In genomic region chr14:55130194-55130550, GRCh38 we compare ENCODE assay signal across 8 cellular contexts. TPM values are rescaled to one million over a fixed set of nuclear protein-coding genes. Genes with fewer than 3 reads are reported as not detected.
DNase-seq lines count a peak whose midpoint lies in the region; ATAC-seq and TF ChIP-seq lines count a peak whose summit lies in the region.

No MANE protein-coding gene starts in this region.

- intact Hi-C loops in sciatic nerve (cut with DNase I) = no loop called here

- peaks cover 38% of the 10 kb centered on the region for H3K4me1 ChIP-seq in RWPE2 (ENCODE audit: insufficient read depth, poor library complexity, severe bottlenecking)

- H3K9me3 ChIP-seq in RWPE2 (ENCODE audit: severe bottlenecking) = no peaks in the 10 kb centered on the region

- ATAC-seq in RWPE2 (ENCODE audit: low read depth) = peak; percentile 50
- peak; percentile 14 for ATAC-seq in sciatic nerve
- ATAC-seq in GM21737 (IDR thresholded peaks at IDR 0.05; ENCODE audit: unreplicated experiment) = no peak

- no peaks in the 10 kb centered on the region for H3K27me3 ChIP-seq in RWPE2 (ENCODE audit: insufficient read depth, poor library complexity, severe bottlenecking)

- DNase-seq in GM04504 (ENCODE audit: low read depth) (peak; percentile 32), RWPE2 (ENCODE audit: low spot score) (no peak), foreskin fibroblast (peak in 1 of 2 donors; percentile 50), sciatic nerve (ENCODE audit: low spot score) (no peak), OCI-M1 (lab: John Stamatoyannopoulos, UW) (no peak), SHP77 (lab: John Stamatoyannopoulos, UW) (no peak), amygdala (lab: John Stamatoyannopoulos, UW) (no peak)

- H3K36me3 ChIP-seq in RWPE2 (ENCODE audit: low read depth) = peaks cover 43% of the 10 kb centered on the region

- H3K4me3 ChIP-seq in RWPE2 (ENCODE audit: severe bottlenecking) (peak overlapping the region; percentile 89), foreskin fibroblast (ENCODE audit: low read depth in 1 of 2, low read length in 2 of 2) (peak overlapping the region; percentile 70)

- TF ChIP-seq CTCF in RWPE2 (IDR thresholded peaks at IDR 0.05; ENCODE audit: poor library complexity, severe bottlenecking) = no peak
- TF ChIP-seq CTCF in foreskin fibroblast (IDR thresholded peaks at IDR 0.05; ENCODE audit: low read depth, low read length) = no peak

- peak overlapping the region; percentile 66 for H3K27ac ChIP-seq in RWPE2 (ENCODE audit: poor library complexity, severe bottlenecking)

RNA-seq across cellular contexts. Expression of gene LGALS3, which starts 1.1 kb away (rescaled TPM):
- total RNA-seq in sciatic nerve = 229 TPM
